In genomic region chr11:119323532-119324033, GRCh38 we compare ENCODE assay signal across 9 cellular contexts. TPM values are rescaled to one million over a fixed set of nuclear protein-coding genes. Genes with fewer than 3 reads are reported as not detected.
A peak's percentile ranks its signal among the peaks of the same experiment; 100 is the strongest.
DNase-seq lines count a peak whose midpoint lies in the region; ATAC-seq lines count a peak whose summit lies in the region.
"Had no signal": no experiment of that assay in that cellular context is flagged by ENCODE, and none has a peak within 500 bp of the region (broad histone marks: within the 10 kb centered on the region; RNA-seq: fewer than 3 reads in every experiment).

No MANE protein-coding gene starts in this region.

- peaks cover 16% of the 10 kb centered on the region in 2 donors for H3K27me3 Mint-ChIP-seq in stimulated activated naive B cell treated with anti-CD40 and anti-IgM and Interleukin-4, amounts not matched to agents 10 μg/mL and 1 μg/mL and 100 μg/mL, for 72 hours

- DNase-seq in D341Med (ENCODE audit: low spot score) (peak; percentile 66), KG1 (lab: John Stamatoyannopoulos, UW) (peak; percentile 42), SHP77 treated with DMSO at 0.1 percent for 48 hours (lab: John Stamatoyannopoulos, UW) (peak; percentile 26), globus pallidus (ENCODE audit: low spot score) (peak; percentile 70), posterior vena cava (ENCODE audit: low spot score) (peak; percentile 88)
- peak; percentile 91 for DNase-seq in activated effector memory CD4-positive, alpha-beta T cell treated with anti-CD3 and anti-CD28 coated beads, Interleukin-2, amount 50 U/mL, for 16 hours
- DNase-seq in stimulated activated naive B cell treated with anti-CD40 and anti-IgM and Interleukin-4, amounts not matched to agents 10 μg/mL and 1 μg/mL and 100 μg/mL, for 72 hours, result no peak

- H3K36me3 Mint-ChIP-seq in stimulated activated naive B cell treated with anti-CD40 and anti-IgM and Interleukin-4, amounts not matched to agents 10 μg/mL and 1 μg/mL and 100 μg/mL, for 72 hours, result no peaks in the 10 kb centered on the region

- H3K4me3 Mint-ChIP-seq in stimulated activated naive B cell treated with anti-CD40 and anti-IgM and Interleukin-4, amounts not matched to agents 10 μg/mL and 1 μg/mL and 100 μg/mL, for 72 hours, result peak overlapping the region in 1 of 2 donors; percentile 36
- H3K4me3 Mint-ChIP-seq: T-helper 1 cell treated with Interleukin-12 subunit alpha and Interleukin-12 subunit beta and Interleukin-4 antibody, amounts not matched to agents 30 μg/mL and 1 μg/mL, for 36 hours had no signal

- intact Hi-C loops in posterior vena cava (cut with DNase I), result loop anchor here in 1 of 2 donors (5.0 kb wide), 1 partner anchor 116 kb away; the partner anchor contains the start of gene CBL

- ATAC-seq in stimulated activated naive B cell treated with anti-CD40 and anti-IgM and Interleukin-4, amounts not matched to agents 10 μg/mL and 1 μg/mL and 100 μg/mL, for 72 hours (replicated peaks), result no peak
- ATAC-seq in HG03025 (IDR thresholded peaks at IDR 0.05; ENCODE audit: low FRiP score, unreplicated experiment), result no peak

- no peaks in the 10 kb centered on the region for H3K9me3 Mint-ChIP-seq in stimulated activated naive B cell treated with anti-CD40 and anti-IgM and Interleukin-4, amounts not matched to agents 10 μg/mL and 1 μg/mL and 100 μg/mL, for 72 hours
- H3K9me3 Mint-ChIP-seq: T-helper 1 cell treated with Interleukin-12 subunit alpha and Interleukin-12 subunit beta and Interleukin-4 antibody, amounts not matched to agents 30 μg/mL and 1 μg/mL, for 36 hours had no signal

- no peak overlapping the region for H3K27ac Mint-ChIP-seq in stimulated activated naive B cell treated with anti-CD40 and anti-IgM and Interleukin-4, amounts not matched to agents 10 μg/mL and 1 μg/mL and 100 μg/mL, for 72 hours
- H3K27ac Mint-ChIP-seq: T-helper 1 cell treated with Interleukin-12 subunit alpha and Interleukin-12 subunit beta and Interleukin-4 antibody, amounts not matched to agents 30 μg/mL and 1 μg/mL, for 36 hours had no signal

- H3K4me1 Mint-ChIP-seq in stimulated activated naive B cell treated with anti-CD40 and anti-IgM and Interleukin-4, amounts not matched to agents 10 μg/mL and 1 μg/mL and 100 μg/mL, for 72 hours, result peaks cover 30 to 39% of the 10 kb centered on the region in 2 donors

RNA-seq across cellular contexts. Expression of gene MCAM, which starts 6.7 kb away (rescaled TPM):
- total RNA-seq in posterior vena cava, result 100 to 1,000 TPM; 528 to 559 TPM

RNA-seq across cellular contexts. Expression of gene RNF26, which starts 10.7 kb away (rescaled TPM):
- 10 to 100 TPM; 22.1 to 23.3 TPM for total RNA-seq in posterior vena cava

RNA-seq across cellular contexts. Expression of gene C1QTNF5, which starts 17.1 kb away (rescaled TPM):
- 10 to 100 TPM; 57.7 to 63.0 TPM for total RNA-seq in posterior vena cava

RNA-seq across cellular contexts. Expression of gene MFRP, which starts 22.9 kb away (rescaled TPM):
- total RNA-seq in posterior vena cava, result not detected

RNA-seq across cellular contexts. Expression of gene USP2, which starts 57.9 kb away (rescaled TPM):
- 10 to 100 TPM; 10.4 to 17.3 TPM for total RNA-seq in posterior vena cava
